ENCODE assay signal across 8 cellular contexts in genomic region chr7:155815332-155816191, GRCh38. TPM values are rescaled to one million over a fixed set of nuclear protein-coding genes. Genes with fewer than 3 reads are reported as not detected.
A peak's percentile ranks its signal among the peaks of the same experiment; 100 is the strongest.
DNase-seq lines count a peak whose midpoint lies in the region; ATAC-seq and TF ChIP-seq lines count a peak whose summit lies in the region.

No MANE protein-coding gene starts in this region.

- H3K27ac ChIP-seq in Peyer's patch (no peak overlapping the region), left ventricle myocardium inferior (replicated peaks) (no peak overlapping the region)

- no peak for TF ChIP-seq POLR2A in Peyer's patch (IDR thresholded peaks at IDR 0.05)

- intact Hi-C loops in left ventricle myocardium inferior (cut with micrococcal nuclease): no loop called here

- peaks cover 44% of the 10 kb centered on the region for H3K27me3 ChIP-seq in BE2C
- H3K27me3 ChIP-seq in Peyer's patch: peaks cover 0 to 21% of the 10 kb centered on the region in 2 donors
- peaks cover 99% of the 10 kb centered on the region for H3K27me3 ChIP-seq in left ventricle myocardium inferior (ENCODE audit: low read depth)

- H3K4me1 ChIP-seq in BE2C: no peaks in the 10 kb centered on the region
- peaks cover 0 to 23% (median 0%) of the 10 kb centered on the region in 4 donors for H3K4me1 ChIP-seq in Peyer's patch
- peaks cover 10% of the 10 kb centered on the region for H3K4me1 ChIP-seq in left ventricle myocardium inferior

- peak; percentile 57 for DNase-seq in BE2C
- DNase-seq in Peyer's patch: peak in 2 of 3 donors; percentile 62 to 83
- DNase-seq in activated gamma-delta T cell treated with anti-CD3 and anti-CD28 coated beads, Interleukin-2, amount 50 U/mL, for 16 hours (ENCODE audit: low read depth): peak; percentile 13
- DNase-seq in left ventricle myocardium inferior: no peak
- DNase-seq in stimulated activated CD4-positive, alpha-beta T cell treated with anti-CD3 and anti-CD28 coated beads, Interleukin-2, amount 100 ng/mL, for 4 hours (ENCODE audit: low read depth): peak; percentile 52
- DNase-seq in NCI-H774 (lab: John Stamatoyannopoulos, UW): no peak

- H3K4me3 ChIP-seq in BE2C (ENCODE audit: low read depth, low read length) (no peak overlapping the region), Peyer's patch (no peak overlapping the region), left ventricle myocardium inferior (no peak overlapping the region)

- H3K36me3 ChIP-seq in BE2C (no peaks in the 10 kb centered on the region), Peyer's patch (no peaks in the 10 kb centered on the region), left ventricle myocardium inferior (no peaks in the 10 kb centered on the region)

- ATAC-seq in GM18519 (IDR thresholded peaks at IDR 0.05; ENCODE audit: low FRiP score, unreplicated experiment): peak; percentile 77
- ATAC-seq in HG02981 (IDR thresholded peaks at IDR 0.05; ENCODE audit: unreplicated experiment): peak; percentile 88

- no peaks in the 10 kb centered on the region for H3K9me3 ChIP-seq in BE2C
- H3K9me3 ChIP-seq in Peyer's patch: no peaks in the 10 kb centered on the region
- no peaks in the 10 kb centered on the region for H3K9me3 ChIP-seq in left ventricle myocardium inferior (replicated peaks)

- TF ChIP-seq CTCF in BE2C (IDR thresholded peaks at IDR 0.05; ENCODE audit: low read depth, low read length) (peak; percentile 66), Peyer's patch (IDR thresholded peaks at IDR 0.05) (peak in 4 of 6 experiments; percentile 55 to 76 (median 66)), left ventricle myocardium inferior (IDR thresholded peaks at IDR 0.05; ENCODE audit: borderline replicate concordance) (peak; percentile 65)

RNA-seq across cellular contexts. Expression of gene SHH, which starts 3.3 kb away (rescaled TPM):
- polyA plus RNA-seq in BE2C (2012; ENCODE audit: insufficient read depth, insufficient read length, low read depth): not detected
- total RNA-seq in Peyer's patch (1 to 10 TPM in 3 of 4 donors, not detected in 1; 1.4 to 2.5 (median 2.1) TPM), left ventricle myocardium inferior (not detected)

Comparison
In these comparisons a context has a peak if more than half of its experiments do, and no peak if none do; other contexts are left out.
1. DNase-seq: peak in BE2C (single experiment), Peyer's patch (2 of 3), activated gamma-delta T cell treated with anti-CD3 and anti-CD28 coated beads, Interleukin-2, amount 50 U/mL, for 16 hours (single experiment) and stimulated activated CD4-positive, alpha-beta T cell treated with anti-CD3 and anti-CD28 coated beads, Interleukin-2, amount 100 ng/mL, for 4 hours (single experiment); none in left ventricle myocardium inferior (single experiment) and NCI-H774 (single experiment).
2. Peak in every context shown above with its lines, with median percentiles within 50 percentile points of each other: CTCF ChIP-seq.